In genomic region chr15:74291101-74292071, GRCh38 we compare ENCODE assay signal across 8 cellular contexts. TPM values are rescaled to one million over a fixed set of nuclear protein-coding genes. Genes with fewer than 3 reads are reported as not detected.
DNase-seq lines count a peak whose midpoint lies in the region; ATAC-seq and TF ChIP-seq lines count a peak whose summit lies in the region.

No MANE protein-coding gene starts in this region.

- no peak overlapping the region for H3K27ac ChIP-seq in CD8-positive, alpha-beta T cell (ENCODE audit: low read depth, low read length)
- H3K27ac ChIP-seq in HUES64 (ENCODE audit: low read depth, low read length) (peak overlapping the region; percentile 29; the same call in 1 of the 2 replicates), prostate gland (no peak overlapping the region)

- 13% methylated on average over 20 of the region's 20 CpGs for WGBS in HUES64
- WGBS in prostate gland, result 6% methylated on average over 20 of the region's 20 CpGs

- POLR2A ChIA-PET in CD8-positive, alpha-beta T cell (lab: Charles Lee), result no interaction called here

- H3K36me3 ChIP-seq in CD8-positive, alpha-beta T cell (ENCODE audit: insufficient read depth, low read length), result no peaks in the 10 kb centered on the region
- H3K36me3 ChIP-seq in HUES64 (ENCODE audit: insufficient read depth, low read length), result no peaks in the 10 kb centered on the region
- no peaks in the 10 kb centered on the region for H3K36me3 ChIP-seq in prostate gland

- no peak overlapping the region for H3K4me3 ChIP-seq in CD8-positive, alpha-beta T cell (ENCODE audit: low read depth, low read length)
- H3K4me3 ChIP-seq in HUES64 (ENCODE audit: low read length) (peak overlapping the region; percentile 45), prostate gland (no peak overlapping the region)

- H3K4me1 Mint-ChIP-seq in CD8-positive, alpha-beta T cell (ENCODE audit: low read depth), result no peaks in the 10 kb centered on the region

- H3K27ac Mint-ChIP-seq in CD8-positive, alpha-beta T cell, result no peak overlapping the region

- intact Hi-C loops in CD8-positive, alpha-beta T cell (cut with DNase I, micrococcal nuclease), result loop anchor here in 1 of 2 experiments (5.0 kb wide), 1 partner anchor 944 kb away; no protein-coding TSS in a partner anchor
- intact Hi-C loops in cardiac septum (cut with DNase I) (no loop called here), prostate gland (cut with DNase I) (no loop called here)

- no peak for TF ChIP-seq CTCF in CD8-positive, alpha-beta T cell (IDR thresholded peaks at IDR 0.05)
- no peak for TF ChIP-seq CTCF in prostate gland (IDR thresholded peaks at IDR 0.05)

- peak; percentile 45 to 78 (median 69) for DNase-seq in CD8-positive, alpha-beta T cell
- DNase-seq in SK-MEL-5 (ENCODE audit: low read depth, low spot score) (peak; percentile 53), cardiac septum (ENCODE audit: low spot score) (peak; percentile 89), prostate gland (ENCODE audit: low spot score) (peak; percentile 62), NCI-H2029 (lab: John Stamatoyannopoulos, UW) (no peak)
- DNase-seq in activated naive CD4-positive, alpha-beta T cell treated with anti-CD3 and anti-CD28 coated beads, Interleukin-2, amount 50 U/mL, for 16 hours, result peak; percentile 64

- ATAC-seq in CD8-positive, alpha-beta T cell, result peak; percentile 59
- ATAC-seq in HG03521 (IDR thresholded peaks at IDR 0.05; ENCODE audit: unreplicated experiment), result no peak

- peak overlapping the region; percentile 43; the same call in 1 of the 2 replicates for H3K9ac ChIP-seq in HUES64 (ENCODE audit: low read depth, low read length)

- no peak overlapping the region for H3K4me3 Mint-ChIP-seq in CD8-positive, alpha-beta T cell

- TF ChIP-seq POLR2A in prostate gland (IDR thresholded peaks at IDR 0.05), result no peak

- H3K4me1 ChIP-seq in CD8-positive, alpha-beta T cell (ENCODE audit: insufficient read depth, low read length), result no peaks in the 10 kb centered on the region
- H3K4me1 ChIP-seq in HUES64 (ENCODE audit: insufficient read depth, low read length) (peaks cover 15% of the 10 kb centered on the region), prostate gland (replicated peaks) (no peaks in the 10 kb centered on the region)

- H3K27me3 ChIP-seq in CD8-positive, alpha-beta T cell (ENCODE audit: insufficient read depth, low read length), result no peaks in the 10 kb centered on the region
- H3K27me3 ChIP-seq in HUES64 (ENCODE audit: insufficient read depth, low read length), result peaks cover 42% of the 10 kb centered on the region
- H3K27me3 ChIP-seq in prostate gland (replicated peaks; ENCODE audit: insufficient read depth), result no peaks in the 10 kb centered on the region

- in situ Hi-C loops in SK-MEL-5 (cut with HindIII; ENCODE audit: low pct_unique_long_range_greater_than_20kb, low sequenced_read_pairs), result no loop called here

- no peaks in the 10 kb centered on the region for H3K36me3 Mint-ChIP-seq in CD8-positive, alpha-beta T cell

- H3K9me3 Mint-ChIP-seq in CD8-positive, alpha-beta T cell, result no peaks in the 10 kb centered on the region

- H3K27me3 Mint-ChIP-seq in CD8-positive, alpha-beta T cell (ENCODE audit: low read depth), result peaks cover 38% of the 10 kb centered on the region

- H3K9me3 ChIP-seq in CD8-positive, alpha-beta T cell (ENCODE audit: low read length), result no peaks in the 10 kb centered on the region
- H3K9me3 ChIP-seq in HUES64 (ENCODE audit: insufficient read depth, low read depth, low read length) (no peaks in the 10 kb centered on the region), prostate gland (no peaks in the 10 kb centered on the region)

- CTCF ChIA-PET in CD8-positive, alpha-beta T cell (lab: Charles Lee), result interaction anchor here (1.3 to 1.4 kb wide), 2 partner anchors 20 to 30 kb away, joined by 3 to 6 read pairs; no protein-coding TSS in a partner anchor

RNA-seq across cellular contexts. Expression of gene CCDC33, which starts 55.3 kb away (rescaled TPM):
- total RNA-seq in CD8-positive, alpha-beta T cell, result not detected
- 4.3 TPM for polyA plus RNA-seq in HUES64 (2013, experiment 1 of 2)
- polyA plus RNA-seq in HUES64 (2013, experiment 2 of 2), result 4.1 TPM
- total RNA-seq in SK-MEL-5 (2014; rRNA removed; shearing (Covaris generic)), result not detected in 2 replicates
- not detected in 2 replicates for polyA plus RNA-seq in SK-MEL-5 (2015; cell fraction: cytosol; rRNA removed)
- not detected in 2 replicates for polyA plus RNA-seq in SK-MEL-5 (2015; cell fraction: nucleus; rRNA removed)
- total RNA-seq in cardiac septum (not detected), prostate gland (1 to 10 TPM in 1 of 2 donors, not detected in 1; 1.5 TPM)
